ENCODE assay signal across 19 cellular contexts in the genomic region with DNA sequence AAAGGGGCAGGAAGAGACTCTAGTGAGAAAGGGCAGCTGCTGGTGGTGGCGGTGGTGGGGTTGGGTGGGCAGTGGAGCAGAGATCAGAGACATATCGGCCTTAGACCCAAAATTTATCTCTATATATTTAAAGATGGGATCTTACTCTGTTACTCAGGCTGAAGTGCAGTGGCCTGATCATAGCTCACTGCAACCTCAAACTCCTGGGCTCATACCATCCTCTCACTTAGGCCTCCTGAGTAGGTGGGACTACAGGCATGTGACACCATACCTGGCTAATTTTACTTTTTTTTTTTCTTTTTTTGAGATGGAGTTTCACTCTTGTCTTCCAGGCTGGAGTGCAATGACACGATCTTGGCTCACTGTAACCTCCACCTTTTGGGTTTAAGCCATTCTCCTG. TPM values are rescaled to one million over a fixed set of nuclear protein-coding genes. Genes with fewer than 3 reads are reported as not detected.
"Had no signal": no experiment of that assay in that cellular context is flagged by ENCODE, and none has a peak within 500 bp of the region (broad histone marks: within the 10 kb centered on the region; RNA-seq: fewer than 3 reads in every experiment).

No MANE protein-coding gene starts in this region.

- H3K4me3 Mint-ChIP-seq: activated naive CD4-positive, alpha-beta T cell treated with anti-CD3 and anti-CD28 coated beads for 36 hours; endodermal cell; nephron; T-helper 1 cell treated with Interleukin-12 subunit alpha and Interleukin-12 subunit beta and Interleukin-4 antibody, amounts not matched to agents 30 μg/mL and 1 μg/mL, for 36 hours had no signal

- H3K9me3 Mint-ChIP-seq: activated naive CD4-positive, alpha-beta T cell treated with anti-CD3 and anti-CD28 coated beads for 36 hours; endodermal cell; nephron; T-helper 1 cell treated with Interleukin-12 subunit alpha and Interleukin-12 subunit beta and Interleukin-4 antibody, amounts not matched to agents 30 μg/mL and 1 μg/mL, for 36 hours had no signal

- H3K27me3 ChIP-seq: body of pancreas, tibial artery had no signal

- DNase-seq: activated CD4-positive, alpha-beta T cell treated with anti-CD3 and anti-CD28 coated beads, Interleukin-2, amount 50 U/mL, for 4 hours; activated naive CD4-positive, alpha-beta T cell treated with anti-CD3 and anti-CD28 coated beads for 36 hours; activated T-cell treated with anti-CD3 and anti-CD28 coated beads for 4 hours; body of pancreas; nucleus accumbens; spleen; stimulated activated naive CD4-positive, alpha-beta T cell; substantia nigra; tibial artery had no signal

- ATAC-seq: body of pancreas had no signal

- H3K36me3 ChIP-seq: spleen, tibial artery had no signal

- H3K27ac Mint-ChIP-seq: activated naive CD4-positive, alpha-beta T cell treated with anti-CD3 and anti-CD28 coated beads for 36 hours; endodermal cell; nephron; T-helper 1 cell treated with Interleukin-12 subunit alpha and Interleukin-12 subunit beta and Interleukin-4 antibody, amounts not matched to agents 30 μg/mL and 1 μg/mL, for 36 hours had no signal

- H3K27ac ChIP-seq: body of pancreas, spleen had no signal

- H3K4me3 ChIP-seq: body of pancreas, spleen, tibial artery had no signal

RNA-seq across cellular contexts. Expression of a gene that starts 35.7 kb away (rescaled TPM):
- total RNA-seq: body of pancreas, cardiac septum, dermis microvascular lymphatic vessel endothelial cell, endodermal cell, epithelial cell of proximal tubule, frontal cortex, lower leg skin, urinary bladder had no signal

RNA-seq across cellular contexts. Expression of a gene that starts 59.9 kb away (rescaled TPM):
- total RNA-seq: epithelial cell of proximal tubule, renal cortical epithelial cell had no signal
